Comparison of ENCODE assay signal across 14 cellular contexts in the genomic region with DNA sequence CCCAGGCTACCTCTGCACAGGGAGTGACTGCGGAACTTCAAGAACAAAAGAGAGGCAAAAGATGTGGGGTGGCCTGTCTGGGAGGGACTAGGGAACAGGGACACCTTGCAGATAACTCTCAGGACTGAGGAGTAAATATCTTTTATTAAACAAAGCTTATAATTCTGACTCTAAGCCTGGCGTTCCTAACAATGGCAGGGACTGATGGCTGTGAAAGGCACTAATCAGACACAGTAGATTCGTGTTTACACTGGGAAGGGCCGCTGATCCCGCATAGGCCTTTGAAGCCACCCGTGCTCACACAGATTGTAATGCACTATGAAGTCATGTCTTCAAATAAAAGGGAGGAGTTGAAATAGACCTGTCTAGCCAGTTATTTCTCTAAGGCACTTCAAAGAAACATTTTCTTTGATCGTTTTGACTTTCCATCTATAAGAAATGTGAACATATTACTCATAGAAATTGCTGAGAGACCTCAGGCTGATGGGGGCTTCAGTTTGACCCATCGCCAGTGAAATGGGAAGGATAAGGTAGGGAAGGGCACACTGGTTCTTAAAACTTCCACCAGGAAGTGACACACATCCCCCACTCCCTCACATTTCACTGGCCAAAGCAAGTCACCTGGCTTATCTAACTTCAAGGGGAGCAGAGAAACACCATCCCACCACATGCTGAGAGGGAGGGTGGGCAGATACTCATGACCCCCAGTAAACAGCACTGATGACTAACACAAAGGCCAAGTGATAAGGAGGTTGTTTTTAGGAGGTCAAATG.
DNase-seq lines count a peak whose midpoint lies in the region; TF ChIP-seq lines count a peak whose summit lies in the region.
"Had no signal": no experiment of that assay in that cellular context is flagged by ENCODE, and none has a peak within 500 bp of the region (broad histone marks: within the 10 kb centered on the region; RNA-seq: fewer than 3 reads in every experiment).

No MANE protein-coding gene starts in this region.

- H3K27me3 ChIP-seq in colonic mucosa (no peaks in the 10 kb centered on the region), muscle layer of duodenum (ENCODE audit: low read depth, low read length) (no peaks in the 10 kb centered on the region)
- H3K27me3 ChIP-seq: BE2C had no signal

- no peak for TF ChIP-seq CTCF in colonic mucosa (IDR thresholded peaks at IDR 0.05)

- no peak overlapping the region for H3K4me3 ChIP-seq in colonic mucosa
- H3K4me3 ChIP-seq in muscle layer of duodenum (ENCODE audit: low read depth in 1 of 2, low read length in 2 of 2): no peak overlapping the region

- H3K27ac ChIP-seq in colonic mucosa: peak overlapping the region; percentile 87
- H3K27ac ChIP-seq in muscle layer of duodenum (ENCODE audit: low read length): peak overlapping the region; percentile 14

- no peaks in the 10 kb centered on the region for H3K9me3 ChIP-seq in colonic mucosa
- H3K9me3 ChIP-seq in muscle layer of duodenum (ENCODE audit: control insufficient read depth in 1 of 2, low read length in 2 of 2): no peaks in the 10 kb centered on the region
- H3K9me3 ChIP-seq: BE2C had no signal

- H3K36me3 ChIP-seq in colonic mucosa: no peaks in the 10 kb centered on the region
- H3K36me3 ChIP-seq in muscle layer of duodenum (ENCODE audit: control insufficient read depth in 1 of 2, insufficient read depth in 2 of 2, low read length in 2 of 2): no peaks in the 10 kb centered on the region
- H3K36me3 ChIP-seq: BE2C had no signal

- peak; percentile 25 for DNase-seq in COR-L47 (lab: John Stamatoyannopoulos, UW)
- peak; percentile 33 for DNase-seq in HuH-7 (ENCODE audit: low spot score)
- peak; percentile 80 for DNase-seq in colonic mucosa
- DNase-seq in GF-D8 (lab: John Stamatoyannopoulos, UW): no peak
- DNase-seq in GOT3 (lab: John Stamatoyannopoulos, UW): no peak
- DNase-seq in cerebellar cortex (ENCODE audit: low spot score): no peak
- DNase-seq in NCI-H524 treated with DMSO at 0.1 percent for 48 hours (lab: John Stamatoyannopoulos, UW): no peak
- DNase-seq: activated gamma-delta T cell, BE2C, cerebellar nuclear complex, immature natural killer cell, MM.1S, natural killer cell had no signal

- H3K9ac ChIP-seq in colonic mucosa (ENCODE audit: low read depth in 2 of 2, low read length in 2 of 2): peak overlapping the region in 1 of 2 donors; percentile 44

- H3K4me1 ChIP-seq in colonic mucosa (peaks cover 4% of the 10 kb centered on the region), muscle layer of duodenum (ENCODE audit: control insufficient read depth in 1 of 2, insufficient read depth in 2 of 2, low read length in 2 of 2) (no peaks in the 10 kb centered on the region)
- H3K4me1 ChIP-seq: BE2C had no signal

- intact Hi-C loops in colonic mucosa (cut with DNase I): loop anchor here (10.0 kb wide), 1 partner anchor 144 kb away; no protein-coding TSS in a partner anchor

Comparison
In these comparisons a context has a peak if more than half of its experiments do, and no peak if none do; other contexts are left out.
1. DNase-seq: peak in COR-L47 (single experiment), HuH-7 (single experiment) and colonic mucosa (single experiment); none in GF-D8 (single experiment), GOT3 (single experiment), cerebellar cortex (single experiment) and NCI-H524 treated with DMSO at 0.1 percent for 48 hours (single experiment).